In the genomic region with DNA sequence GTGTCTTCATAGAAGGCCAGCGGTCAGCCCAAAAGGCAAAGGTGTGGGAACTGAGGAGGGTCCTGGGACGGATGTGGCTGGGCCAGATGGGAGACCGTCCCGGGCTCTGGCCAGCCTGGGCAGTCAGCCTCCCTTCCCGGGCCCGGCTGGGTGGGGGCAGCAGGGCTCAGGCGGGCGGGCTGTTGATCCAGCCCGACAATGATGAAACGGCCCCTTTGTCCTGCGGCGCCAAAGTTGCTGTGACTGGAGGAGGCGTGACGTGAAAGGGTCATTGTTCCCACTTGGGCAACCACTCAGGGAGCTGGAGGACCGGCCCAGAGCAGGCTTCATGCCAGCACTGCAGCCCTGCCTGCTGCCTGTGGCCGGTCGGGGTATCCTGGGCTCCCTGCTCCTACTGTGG, we compare ENCODE assay signal across 8 cellular contexts. TPM values are rescaled to one million over a fixed set of nuclear protein-coding genes. Genes with fewer than 3 reads are reported as not detected.
DNase-seq lines count a peak whose midpoint lies in the region; ATAC-seq and TF ChIP-seq lines count a peak whose summit lies in the region.

No MANE protein-coding gene starts in this region.

- H3K79me2 ChIP-seq in trophoblast cell (ENCODE audit: control insufficient read depth, insufficient read depth, low read length, poor library complexity), result no peaks in the 10 kb centered on the region

- no peak overlapping the region for H2AFZ ChIP-seq in mesenchymal stem cell (ENCODE audit: low read depth, low read length)
- H2AFZ ChIP-seq in trophoblast cell (ENCODE audit: insufficient read depth, low read length, poor library complexity), result no peak overlapping the region

- H3K4me2 ChIP-seq in mesenchymal stem cell (ENCODE audit: low read length, poor library complexity, severe bottlenecking) (no peak overlapping the region), trophoblast cell (ENCODE audit: low read length) (no peak overlapping the region)

- intact Hi-C loops in breast epithelium (cut with DNase I; ENCODE audit: low total_unique reads), result no loop called here
- intact Hi-C loops in MCF 10A (cut with micrococcal nuclease), result no loop called here
- intact Hi-C loops in Right ventricle myocardium superior (cut with DNase I), result no loop called here

- BruUV-seq in MCF 10A (replicated peaks; lab: Mats Ljungman, UMichigan), result no TSS peak

- H2BK12ac ChIP-seq in mesenchymal stem cell (ENCODE audit: low read length in 2 of 2) (no peak overlapping the region), trophoblast cell (ENCODE audit: low read length) (no peak overlapping the region)

- no peaks in the 10 kb centered on the region for H3K36me3 ChIP-seq in breast epithelium
- H3K36me3 ChIP-seq in mesenchymal stem cell (ENCODE audit: control insufficient read depth in 1 of 2, insufficient read depth in 2 of 2, low read depth in 1 of 2, low read length in 2 of 2), result no peaks in the 10 kb centered on the region
- H3K36me3 ChIP-seq in trophoblast cell (ENCODE audit: control insufficient read depth in 1 of 2, insufficient read depth in 2 of 2, low read length in 2 of 2), result no peaks in the 10 kb centered on the region

- H2BK120ac ChIP-seq in mesenchymal stem cell (ENCODE audit: low read depth, low read length), result no peak overlapping the region
- no peak overlapping the region for H2BK120ac ChIP-seq in trophoblast cell (ENCODE audit: insufficient read depth, low read length, poor library complexity)

- H3K27me3 ChIP-seq in breast epithelium (no peaks in the 10 kb centered on the region), mesenchymal stem cell (ENCODE audit: control insufficient read depth in 1 of 2, insufficient read depth in 1 of 2, low read length in 2 of 2) (peaks cover 0 to 8% of the 10 kb centered on the region in 2 experiments), trophoblast cell (ENCODE audit: insufficient read depth, low read length) (no peaks in the 10 kb centered on the region)

- ATAC-seq in Right ventricle myocardium superior (ENCODE audit: poor library complexity) (peak; percentile 89), GM21528 (IDR thresholded peaks at IDR 0.05; ENCODE audit: low FRiP score, unreplicated experiment) (no peak)

- TF ChIP-seq CTCF in breast epithelium (IDR thresholded peaks at IDR 0.05), result no peak
- TF ChIP-seq CTCF in MCF 10A (IDR thresholded peaks at IDR 0.05; ENCODE audit: unreplicated experiment), result no peak

- no peaks in the 10 kb centered on the region for H3K9me3 Mint-ChIP-seq in MCF 10A (ENCODE audit: unreplicated experiment)

- H4K8ac ChIP-seq in mesenchymal stem cell (ENCODE audit: low read length) (no peak overlapping the region), trophoblast cell (ENCODE audit: low read depth, low read length) (no peak overlapping the region)

- H3K14ac ChIP-seq in mesenchymal stem cell (ENCODE audit: low read length in 2 of 2) (no peak overlapping the region), trophoblast cell (ENCODE audit: low read length) (no peak overlapping the region)

- DNase-seq in breast epithelium (ENCODE audit: low spot score in 2 of 2), result peak; percentile 81 to 95
- no peak for DNase-seq in MCF 10A (ENCODE audit: unreplicated experiment)
- DNase-seq in Right ventricle myocardium superior, result peak; percentile 87
- DNase-seq in nucleus accumbens (lab: John Stamatoyannopoulos, UW), result peak; percentile 57 to 99 (median 96)
- DNase-seq in mesenchymal stem cell, result no peak
- no peak for DNase-seq in stimulated activated naive CD4-positive, alpha-beta T cell treated with Interleukin-2 at 50 U/mL for 16 hours (lab: John Stamatoyannopoulos, UW)
- no peak for DNase-seq in trophoblast cell

- no peak overlapping the region for H3K4ac ChIP-seq in mesenchymal stem cell (ENCODE audit: low read depth in 1 of 2, low read length in 2 of 2)
- no peak overlapping the region for H3K4ac ChIP-seq in trophoblast cell (ENCODE audit: low read depth, low read length)

- H3K23ac ChIP-seq in mesenchymal stem cell (ENCODE audit: low read length in 2 of 2) (no peak overlapping the region), trophoblast cell (ENCODE audit: low read length) (no peak overlapping the region)

- H3K4me1 Mint-ChIP-seq in MCF 10A (ENCODE audit: insufficient read depth, unreplicated experiment), result peaks cover 32% of the 10 kb centered on the region

- POLR2A ChIA-PET in MCF 10A (lab: Yijun Ruan, JAX), result interaction anchor here (4.3 kb wide), 1 partner anchor 13 kb away, joined by 22 read pairs; no protein-coding TSS in a partner anchor

- H3K27ac Mint-ChIP-seq in MCF 10A (ENCODE audit: low read depth, unreplicated experiment), result no peak overlapping the region

- CTCF ChIA-PET in MCF 10A (lab: Yijun Ruan, JAX), result interaction anchor here (2.6 to 3.6 kb wide), 2 partner anchors 13 to 39 kb away, joined by 15 to 32 read pairs; no protein-coding TSS in a partner anchor

- H2AK5ac ChIP-seq in mesenchymal stem cell (ENCODE audit: low read length, severe bottlenecking), result no peak overlapping the region
- H2AK5ac ChIP-seq in trophoblast cell (ENCODE audit: low read length), result no peak overlapping the region

- H3K9me3 ChIP-seq in breast epithelium, result no peaks in the 10 kb centered on the region
- no peaks in the 10 kb centered on the region for H3K9me3 ChIP-seq in mesenchymal stem cell (ENCODE audit: control insufficient read depth, low read length)
- peaks cover 2% of the 10 kb centered on the region for H3K9me3 ChIP-seq in trophoblast cell (ENCODE audit: insufficient read depth, low read depth, low read length)

- WGBS in mesenchymal stem cell, result 90% methylated on average over 15 of the region's 17 CpGs
- no CpG with 5 or more reads among the region's 17 CpGs for WGBS in trophoblast cell (ENCODE audit: extremely low coverage, insufficient coverage, insufficient read length)

- no peak for TF ChIP-seq POLR2A in breast epithelium (IDR thresholded peaks at IDR 0.05)

- H3K27ac ChIP-seq in breast epithelium (peak overlapping the region; percentile 91 to 93), mesenchymal stem cell (ENCODE audit: low read length, poor library complexity, severe bottlenecking) (no peak overlapping the region), trophoblast cell (ENCODE audit: low read depth, low read length) (no peak overlapping the region)

- no peak overlapping the region for H2BK15ac ChIP-seq in mesenchymal stem cell (ENCODE audit: low read depth, poor library complexity, severe bottlenecking)

- H3K9ac ChIP-seq in mesenchymal stem cell (ENCODE audit: low read length) (no peak overlapping the region), trophoblast cell (ENCODE audit: low read length) (no peak overlapping the region)

- H4K91ac ChIP-seq in mesenchymal stem cell (ENCODE audit: low read length) (no peak overlapping the region), trophoblast cell (ENCODE audit: low read depth, low read length) (no peak overlapping the region)

- H3K4me1 ChIP-seq in breast epithelium (peaks cover 5 to 12% of the 10 kb centered on the region in 2 donors), mesenchymal stem cell (ENCODE audit: control insufficient read depth, insufficient read depth, low read depth, low read length) (peaks cover 12% of the 10 kb centered on the region), trophoblast cell (ENCODE audit: control insufficient read depth in 1 of 2, insufficient read depth in 2 of 2, low read length in 2 of 2) (no peaks in the 10 kb centered on the region)

- H3K4me3 ChIP-seq in breast epithelium, result peak overlapping the region in 1 of 3 donors; percentile 29
- no peak overlapping the region for H3K4me3 ChIP-seq in mesenchymal stem cell (ENCODE audit: insufficient read depth in 1 of 2, low read depth in 1 of 2, low read length in 2 of 2)
- no peak overlapping the region for H3K4me3 ChIP-seq in trophoblast cell (ENCODE audit: low read depth, low read length)

- no peaks in the 10 kb centered on the region for H3K36me3 Mint-ChIP-seq in MCF 10A (ENCODE audit: insufficient read depth, unreplicated experiment)

- no peak overlapping the region for H4K12ac ChIP-seq in trophoblast cell (ENCODE audit: low read depth, low read length)

- H3K79me1 ChIP-seq in mesenchymal stem cell (replicated peaks; ENCODE audit: low read length, poor library complexity, severe bottlenecking) (no peaks in the 10 kb centered on the region), trophoblast cell (ENCODE audit: low read length) (no peaks in the 10 kb centered on the region)

- H3K27me3 Mint-ChIP-seq in MCF 10A (ENCODE audit: insufficient read depth, unreplicated experiment), result no peaks in the 10 kb centered on the region

- no peak overlapping the region for H3K4me3 Mint-ChIP-seq in MCF 10A (ENCODE audit: unreplicated experiment)

- H2BK5ac ChIP-seq in mesenchymal stem cell (ENCODE audit: low read depth, low read length, poor library complexity, severe bottlenecking) (no peak overlapping the region), trophoblast cell (ENCODE audit: low read depth, low read length, poor library complexity) (no peak overlapping the region)

- no peak overlapping the region for H3K18ac ChIP-seq in mesenchymal stem cell (ENCODE audit: low read depth in 1 of 2, low read length in 2 of 2)
- H3K18ac ChIP-seq in trophoblast cell (ENCODE audit: low read length), result no peak overlapping the region

RNA-seq across cellular contexts. Expression of gene DUSP7, which starts 16.5 kb away (rescaled TPM):
- total RNA-seq in breast epithelium (10 to 100 TPM in 1 of 3 donors, 1 to 10 TPM in 2; 7.0 to 11.1 (median 8.6) TPM), MCF 10A (2022) (67.4 and 69.1 TPM in 2 replicates), Right ventricle myocardium superior (23.2 TPM)
- polyA plus RNA-seq in mesenchymal stem cell (2013, experiment 1 of 2), result 30.5 TPM
- 30.2 TPM for polyA plus RNA-seq in mesenchymal stem cell (2013, experiment 2 of 2)
- 14.1 and 15.4 TPM in 2 replicates for polyA plus RNA-seq in trophoblast cell (2013)

RNA-seq across cellular contexts. Expression of gene RPL29, which starts 44.2 kb away (rescaled TPM):
- total RNA-seq in breast epithelium, result 1,000 to 10,000 TPM; 1,890 to 2,530 (median 2,229) TPM
- total RNA-seq in MCF 10A (2022), result 1,551 and 1,602 TPM in 2 replicates
- 594 TPM for total RNA-seq in Right ventricle myocardium superior
- 1,869 TPM for polyA plus RNA-seq in mesenchymal stem cell (2013, experiment 1 of 2)
- polyA plus RNA-seq in mesenchymal stem cell (2013, experiment 2 of 2), result 1,864 TPM
- 1,473 and 1,577 TPM in 2 replicates for polyA plus RNA-seq in trophoblast cell (2013)

RNA-seq across cellular contexts. Expression of gene ACY1, which starts 56.5 kb away (rescaled TPM):
- total RNA-seq in breast epithelium, result 10 to 100 TPM; 40.0 to 49.2 (median 46.4) TPM
- total RNA-seq in MCF 10A (2022), result 109 and 164 TPM in 2 replicates
- 23.2 TPM for total RNA-seq in Right ventricle myocardium superior
- polyA plus RNA-seq in mesenchymal stem cell (2013, experiment 1 of 2), result 14.0 TPM
- polyA plus RNA-seq in mesenchymal stem cell (2013, experiment 2 of 2), result 14.7 TPM
- polyA plus RNA-seq in trophoblast cell (2013), result 12.0 and 12.2 TPM in 2 replicates

Comparison
In these comparisons a context has a peak if more than half of its experiments do, and no peak if none do; other contexts are left out.
1. DNase-seq: peak in breast epithelium (2 of 2), Right ventricle myocardium superior (single experiment) and nucleus accumbens (56 of 56); none in MCF 10A (single experiment), mesenchymal stem cell (single experiment), stimulated activated naive CD4-positive, alpha-beta T cell treated with Interleukin-2 at 50 U/mL for 16 hours (single experiment) and trophoblast cell (0 of 2).
2. H3K27ac ChIP-seq: peak in breast epithelium (2 of 2); none in mesenchymal stem cell (single experiment) and trophoblast cell (single experiment).